Comparison of ENCODE assay signal across 1 cellular context in the genomic region with DNA sequence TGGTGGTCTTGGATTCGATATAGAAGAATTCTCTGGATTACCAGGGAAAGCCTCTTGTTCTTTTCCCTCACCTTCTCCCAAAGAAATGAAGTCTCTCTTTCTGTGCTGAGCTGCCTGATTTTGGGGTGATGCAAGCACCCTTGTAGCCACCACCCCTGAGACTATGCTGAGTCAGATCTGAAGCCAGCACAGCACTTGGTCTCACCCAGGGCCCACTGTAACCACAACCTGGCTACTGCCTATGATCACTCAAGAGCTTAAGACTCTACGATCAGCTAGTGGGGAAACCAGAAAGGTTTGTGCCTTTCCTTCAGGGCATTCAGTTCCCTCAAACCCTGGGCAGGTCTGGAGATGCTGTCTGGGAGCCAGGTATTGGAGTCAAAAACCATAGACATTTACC.
TF ChIP-seq lines count a peak whose summit lies in the region.

No MANE protein-coding gene starts in this region.

TF ChIP-seq in H1, 55 proteins besides CTCF, POLR2A, EP300 and RAD21:
- TF ChIP-seq BCL11A (IDR thresholded peaks at IDR 0.05; ENCODE audit: low read depth in 2 of 2, low read length in 2 of 2) = no peak
- TF ChIP-seq TEAD4 (IDR thresholded peaks at IDR 0.05; ENCODE audit: low read depth, low read length) = no peak
- TF ChIP-seq RNF2 (IDR thresholded peaks at IDR 0.05; ENCODE audit: borderline replicate concordance, low read depth, low read length, missing control alignments, poor library complexity, severe bottlenecking) = no peak
- TF ChIP-seq TAF7 (optimal IDR thresholded peaks at IDR 0.05; ENCODE audit: borderline replicate concordance, low read depth, low read length) = no peak
- no peak for TF ChIP-seq POLR2AphosphoS5 (IDR thresholded peaks at IDR 0.05; ENCODE audit: low read depth, low read length)
TF ChIP-seq in H1: peak in this region for 0.
